In genomic region chr11:121444508-121444907, GRCh38 we compare ENCODE assay signal across 11 cellular contexts.
"Had no signal": no experiment of that assay in that cellular context is flagged by ENCODE, and none has a peak within 500 bp of the region (broad histone marks: within the 10 kb centered on the region; RNA-seq: fewer than 3 reads in every experiment).

No MANE protein-coding gene starts in this region.

- H3K27ac Mint-ChIP-seq: dendritic cell treated with granulocyte-macrophage colony-stimulating factor and Interleukin-4, amounts not matched to agents 40 ng/mL and 50 ng/mL, for 4 days; neural progenitor cell had no signal

- H3K9me3 ChIP-seq: tibial artery had no signal

- H3K9me3 Mint-ChIP-seq: central memory CD8-positive, alpha-beta T cell; dendritic cell treated with granulocyte-macrophage colony-stimulating factor and Interleukin-4, amounts not matched to agents 40 ng/mL and 50 ng/mL, for 4 days had no signal

- H3K36me3 ChIP-seq: neural progenitor cell, tibial artery had no signal

- H3K27ac ChIP-seq: neural progenitor cell, tibial artery had no signal

- H3K4me2 ChIP-seq: neural progenitor cell had no signal

- H3K36me3 Mint-ChIP-seq: brain, neural progenitor cell had no signal

- H3K4me3 Mint-ChIP-seq: central memory CD8-positive, alpha-beta T cell; dendritic cell treated with granulocyte-macrophage colony-stimulating factor and Interleukin-4, amounts not matched to agents 40 ng/mL and 50 ng/mL, for 4 days; neural progenitor cell had no signal

- DNase-seq: activated gamma-delta T cell treated with Interleukin-2 at 50 U/mL for 16 hours, amygdala, erythroblast, hypothalamus, retina, T1000, tibial artery had no signal

- H3K27me3 ChIP-seq: neural progenitor cell, tibial artery had no signal

- H3K27me3 Mint-ChIP-seq: brain; central memory CD8-positive, alpha-beta T cell; dendritic cell treated with granulocyte-macrophage colony-stimulating factor and Interleukin-4, amounts not matched to agents 40 ng/mL and 50 ng/mL, for 4 days had no signal

- H3K4me3 ChIP-seq: neural progenitor cell, tibial artery had no signal
